In genomic region chr1:210598135-210598652, GRCh38 we compare ENCODE assay signal across 8 cellular contexts.
DNase-seq lines count a peak whose midpoint lies in the region; ATAC-seq, FAIRE-seq and TF ChIP-seq lines count a peak whose summit lies in the region.

No MANE protein-coding gene starts in this region.

- FAIRE-seq in D721Med (lab: Jason Lieb, UNC) = no peak

- CTCF ChIA-PET in GM10248 (lab: Yijun Ruan, JAX) = interaction anchor here (1.4 to 1.6 kb wide), 2 partner anchors 14 to 16 kb away, joined by 4 to 7 read pairs; no protein-coding TSS in a partner anchor

- POLR2A ChIA-PET in GM10248 (lab: Yijun Ruan, JAX) = no interaction called here

- DNase-seq in RKO (ENCODE audit: low spot score) (peak; percentile 52), fibroblast of the conjunctiva (ENCODE audit: low read depth) (peak; percentile 85), stromal cell of bone marrow (ENCODE audit: low read depth) (peak; percentile 96), GM10248 (ENCODE audit: extremely low spot score) (no peak), D721Med (ENCODE audit: insufficient read length, low spot score) (no peak)
- no peak for DNase-seq in stimulated activated CD4-positive, alpha-beta T cell treated with anti-CD3 and anti-CD28 coated beads, Interleukin-4, amount 100 ng/mL, for 1 hour

- TF ChIP-seq CTCF in GM10248 (IDR thresholded peaks at IDR 0.05; ENCODE audit: control extremely low read depth, extremely low read depth, low read depth, missing control alignments) (no peak), D721Med (IDR thresholded peaks at IDR 0.05; ENCODE audit: insufficient read depth, missing control alignments) (no peak)

- ATAC-seq in GM21717 (IDR thresholded peaks at IDR 0.05; ENCODE audit: unreplicated experiment) (peak; percentile 20), HG02588 (IDR thresholded peaks at IDR 0.05; ENCODE audit: unreplicated experiment) (no peak)

Comparison
In these comparisons a context has a peak if more than half of its experiments do, and no peak if none do; other contexts are left out.
1. DNase-seq: peak in RKO (single experiment), fibroblast of the conjunctiva (single experiment) and stromal cell of bone marrow (single experiment); none in stimulated activated CD4-positive, alpha-beta T cell treated with anti-CD3 and anti-CD28 coated beads, Interleukin-4, amount 100 ng/mL, for 1 hour (single experiment), GM10248 (single experiment) and D721Med (single experiment).